In genomic region chr9:126613656-126614055, GRCh38 we compare ENCODE assay signal across 9 cellular contexts. TPM values are rescaled to one million over a fixed set of nuclear protein-coding genes. Genes with fewer than 3 reads are reported as not detected.
DNase-seq lines count a peak whose midpoint lies in the region; ATAC-seq and TF ChIP-seq lines count a peak whose summit lies in the region.
"Had no signal": no experiment of that assay in that cellular context is flagged by ENCODE, and none has a peak within 500 bp of the region (broad histone marks: within the 10 kb centered on the region; RNA-seq: fewer than 3 reads in every experiment).

TSS of gene LMX1B (plus strand) at chr9:126613928. CDS start at chr9:126614450, 522 bp downstream.

- TF ChIP-seq EP300 in ovary (IDR thresholded peaks at IDR 0.05) = no peak

- no peak within 1 kb of the TSS for H3K9ac ChIP-seq in parathyroid adenoma

- no peak for TF ChIP-seq POLR2A in ovary (IDR thresholded peaks at IDR 0.05)

- H3K4me1 Mint-ChIP-seq in endothelial cell (ENCODE audit: unreplicated experiment) = peaks cover 24% of the 10 kb centered on the region

- H3K27me3 ChIP-seq in parathyroid adenoma (ENCODE audit: control insufficient read depth, insufficient read depth, low read length) (no peaks in the 10 kb centered on the region), ovary (no peaks in the 10 kb centered on the region)

- no peak for TF ChIP-seq CTCF in endothelial cell (IDR thresholded peaks at IDR 0.05; ENCODE audit: unreplicated experiment)
- TF ChIP-seq CTCF in parathyroid adenoma (IDR thresholded peaks at IDR 0.05) = no peak
- TF ChIP-seq CTCF in ovary (IDR thresholded peaks at IDR 0.05) = no peak

- no peaks in the 10 kb centered on the region for H3K9me3 Mint-ChIP-seq in endothelial cell (ENCODE audit: unreplicated experiment)

- H3K9me3 ChIP-seq in parathyroid adenoma (ENCODE audit: control insufficient read depth, low read length) (no peaks in the 10 kb centered on the region), ovary (no peaks in the 10 kb centered on the region)

- H3K4me3 ChIP-seq in parathyroid adenoma (ENCODE audit: low read depth, low read length) = peak within 1 kb of the TSS; percentile 62
- H3K4me3 ChIP-seq in ovary = no peak within 1 kb of the TSS
- H3K4me3 ChIP-seq: K562 had no signal

- H3K36me3 ChIP-seq in parathyroid adenoma (ENCODE audit: control insufficient read depth, insufficient read depth, low read length) (no peaks in the 10 kb centered on the region), ovary (no peaks in the 10 kb centered on the region)

- H3K4me1 ChIP-seq in parathyroid adenoma = no peaks in the 10 kb centered on the region
- H3K4me1 ChIP-seq in ovary (ENCODE audit: insufficient read depth) = peaks cover 10% of the 10 kb centered on the region

- peaks cover 4% of the 10 kb centered on the region for H3K36me3 Mint-ChIP-seq in endothelial cell (ENCODE audit: low read depth, unreplicated experiment)

- peak within 1 kb of the TSS; percentile 56 for H3K4me3 Mint-ChIP-seq in endothelial cell (ENCODE audit: unreplicated experiment)

- ATAC-seq in HG02852 (IDR thresholded peaks at IDR 0.05; ENCODE audit: unreplicated experiment) = no peak
- ATAC-seq in HG03521 (IDR thresholded peaks at IDR 0.05; ENCODE audit: unreplicated experiment) = no peak
- no peak for ATAC-seq in GM18511 (IDR thresholded peaks at IDR 0.05; ENCODE audit: unreplicated experiment)
- ATAC-seq: K562 had no signal

- 1 to 2% (median 2%) methylated on average over 29 to 54 of the region's 59 CpGs for WGBS in ovary, 3 donors

- intact Hi-C loops in ovary (cut with DNase I) = loop anchor here in 3 of 4 donors (5.0 to 10.0 kb wide), 2 partner anchors 169 to 171 kb away; no protein-coding TSS in a partner anchor

- H3K27me3 Mint-ChIP-seq in endothelial cell (ENCODE audit: unreplicated experiment) = peaks cover 56% of the 10 kb centered on the region

- DNase-seq in ELF-1 (ENCODE audit: low read depth, low spot score) (peak; percentile 50), NCI-H460 (ENCODE audit: extremely low read depth, low read depth) (peak; percentile 57), endothelial cell (ENCODE audit: low spot score) (no peak), ovary (no peak)

- no peaks in the 10 kb centered on the region for H3K79me2 ChIP-seq in parathyroid adenoma

- H2AFZ ChIP-seq in parathyroid adenoma = peak within 1 kb of the TSS; percentile 20

- H3K27ac ChIP-seq in parathyroid adenoma (no peak within 1 kb of the TSS), ovary (no peak within 1 kb of the TSS)

- H3K4me2 ChIP-seq in parathyroid adenoma (ENCODE audit: low read length) = peak within 1 kb of the TSS; percentile 67

- H3K27ac Mint-ChIP-seq in endothelial cell (ENCODE audit: unreplicated experiment) = no peak within 1 kb of the TSS

RNA-seq across cellular contexts. Expression of gene LMX1B, which starts in this region (rescaled TPM):
- 1.2 and 1.9 TPM in 2 replicates for total RNA-seq in NCI-H460 (2014; rRNA removed; shearing (Covaris generic))
- 0.13 and 2.2 TPM in 2 replicates for polyA plus RNA-seq in NCI-H460 (2014; cell fraction: nucleus; rRNA removed)
- total RNA-seq in endothelial cell (ENCODE audit: unreplicated experiment) (0.26 TPM), ovary (under 1 TPM in 1 of 7 donors, not detected in 6; 0.20 TPM)
- polyA plus RNA-seq in ovary = under 1 TPM in 1 of 2 donors, not detected in 1; 0.08 TPM
- total RNA-seq: K562 had no signal
- polyA plus RNA-seq: K562 had no signal

Comparison
In these comparisons a context has a peak if more than half of its experiments do, and no peak if none do; other contexts are left out.
1. DNase-seq: peak in ELF-1 (single experiment) and NCI-H460 (single experiment); none in endothelial cell (single experiment) and ovary (0 of 5).